ENCODE assay signal across 1 cellular context in the genomic region with DNA sequence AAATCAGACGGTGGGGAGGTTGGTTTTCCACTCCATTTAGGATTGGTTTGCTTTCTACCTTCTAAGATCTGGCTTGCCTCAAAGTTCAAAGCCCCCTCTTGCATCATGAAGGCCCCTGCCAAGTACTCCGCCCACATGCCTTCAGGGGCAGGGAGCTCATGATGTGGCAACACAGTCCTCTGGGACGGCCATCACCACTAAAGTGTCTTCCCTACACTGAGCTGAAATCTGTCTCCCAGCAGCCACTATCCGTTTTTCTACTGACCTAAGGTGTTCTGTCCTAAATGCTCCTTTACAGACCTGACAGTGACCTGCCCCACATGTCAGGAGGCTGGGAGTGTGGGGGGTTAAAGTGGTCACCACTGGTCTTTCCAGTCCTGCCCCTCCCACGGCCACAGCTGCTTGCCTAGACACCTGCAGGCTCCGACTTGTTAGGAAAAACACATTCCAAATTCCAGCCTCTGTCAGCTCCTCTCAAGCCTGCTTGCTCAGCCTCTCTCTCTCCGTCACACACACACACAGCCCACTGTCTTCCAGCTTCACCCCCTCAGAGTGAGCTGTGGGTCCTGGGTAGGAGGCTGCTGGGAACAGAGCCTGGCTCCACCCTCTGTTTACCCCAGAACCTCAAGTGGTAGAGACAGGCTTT.
TF ChIP-seq lines count a peak whose summit lies in the region.

No MANE protein-coding gene starts in this region.

TF ChIP-seq in GM23338, 12 proteins besides CTCF, POLR2A, EP300 and RAD21 (continued from another document):
- TF ChIP-seq, protein P1, sequence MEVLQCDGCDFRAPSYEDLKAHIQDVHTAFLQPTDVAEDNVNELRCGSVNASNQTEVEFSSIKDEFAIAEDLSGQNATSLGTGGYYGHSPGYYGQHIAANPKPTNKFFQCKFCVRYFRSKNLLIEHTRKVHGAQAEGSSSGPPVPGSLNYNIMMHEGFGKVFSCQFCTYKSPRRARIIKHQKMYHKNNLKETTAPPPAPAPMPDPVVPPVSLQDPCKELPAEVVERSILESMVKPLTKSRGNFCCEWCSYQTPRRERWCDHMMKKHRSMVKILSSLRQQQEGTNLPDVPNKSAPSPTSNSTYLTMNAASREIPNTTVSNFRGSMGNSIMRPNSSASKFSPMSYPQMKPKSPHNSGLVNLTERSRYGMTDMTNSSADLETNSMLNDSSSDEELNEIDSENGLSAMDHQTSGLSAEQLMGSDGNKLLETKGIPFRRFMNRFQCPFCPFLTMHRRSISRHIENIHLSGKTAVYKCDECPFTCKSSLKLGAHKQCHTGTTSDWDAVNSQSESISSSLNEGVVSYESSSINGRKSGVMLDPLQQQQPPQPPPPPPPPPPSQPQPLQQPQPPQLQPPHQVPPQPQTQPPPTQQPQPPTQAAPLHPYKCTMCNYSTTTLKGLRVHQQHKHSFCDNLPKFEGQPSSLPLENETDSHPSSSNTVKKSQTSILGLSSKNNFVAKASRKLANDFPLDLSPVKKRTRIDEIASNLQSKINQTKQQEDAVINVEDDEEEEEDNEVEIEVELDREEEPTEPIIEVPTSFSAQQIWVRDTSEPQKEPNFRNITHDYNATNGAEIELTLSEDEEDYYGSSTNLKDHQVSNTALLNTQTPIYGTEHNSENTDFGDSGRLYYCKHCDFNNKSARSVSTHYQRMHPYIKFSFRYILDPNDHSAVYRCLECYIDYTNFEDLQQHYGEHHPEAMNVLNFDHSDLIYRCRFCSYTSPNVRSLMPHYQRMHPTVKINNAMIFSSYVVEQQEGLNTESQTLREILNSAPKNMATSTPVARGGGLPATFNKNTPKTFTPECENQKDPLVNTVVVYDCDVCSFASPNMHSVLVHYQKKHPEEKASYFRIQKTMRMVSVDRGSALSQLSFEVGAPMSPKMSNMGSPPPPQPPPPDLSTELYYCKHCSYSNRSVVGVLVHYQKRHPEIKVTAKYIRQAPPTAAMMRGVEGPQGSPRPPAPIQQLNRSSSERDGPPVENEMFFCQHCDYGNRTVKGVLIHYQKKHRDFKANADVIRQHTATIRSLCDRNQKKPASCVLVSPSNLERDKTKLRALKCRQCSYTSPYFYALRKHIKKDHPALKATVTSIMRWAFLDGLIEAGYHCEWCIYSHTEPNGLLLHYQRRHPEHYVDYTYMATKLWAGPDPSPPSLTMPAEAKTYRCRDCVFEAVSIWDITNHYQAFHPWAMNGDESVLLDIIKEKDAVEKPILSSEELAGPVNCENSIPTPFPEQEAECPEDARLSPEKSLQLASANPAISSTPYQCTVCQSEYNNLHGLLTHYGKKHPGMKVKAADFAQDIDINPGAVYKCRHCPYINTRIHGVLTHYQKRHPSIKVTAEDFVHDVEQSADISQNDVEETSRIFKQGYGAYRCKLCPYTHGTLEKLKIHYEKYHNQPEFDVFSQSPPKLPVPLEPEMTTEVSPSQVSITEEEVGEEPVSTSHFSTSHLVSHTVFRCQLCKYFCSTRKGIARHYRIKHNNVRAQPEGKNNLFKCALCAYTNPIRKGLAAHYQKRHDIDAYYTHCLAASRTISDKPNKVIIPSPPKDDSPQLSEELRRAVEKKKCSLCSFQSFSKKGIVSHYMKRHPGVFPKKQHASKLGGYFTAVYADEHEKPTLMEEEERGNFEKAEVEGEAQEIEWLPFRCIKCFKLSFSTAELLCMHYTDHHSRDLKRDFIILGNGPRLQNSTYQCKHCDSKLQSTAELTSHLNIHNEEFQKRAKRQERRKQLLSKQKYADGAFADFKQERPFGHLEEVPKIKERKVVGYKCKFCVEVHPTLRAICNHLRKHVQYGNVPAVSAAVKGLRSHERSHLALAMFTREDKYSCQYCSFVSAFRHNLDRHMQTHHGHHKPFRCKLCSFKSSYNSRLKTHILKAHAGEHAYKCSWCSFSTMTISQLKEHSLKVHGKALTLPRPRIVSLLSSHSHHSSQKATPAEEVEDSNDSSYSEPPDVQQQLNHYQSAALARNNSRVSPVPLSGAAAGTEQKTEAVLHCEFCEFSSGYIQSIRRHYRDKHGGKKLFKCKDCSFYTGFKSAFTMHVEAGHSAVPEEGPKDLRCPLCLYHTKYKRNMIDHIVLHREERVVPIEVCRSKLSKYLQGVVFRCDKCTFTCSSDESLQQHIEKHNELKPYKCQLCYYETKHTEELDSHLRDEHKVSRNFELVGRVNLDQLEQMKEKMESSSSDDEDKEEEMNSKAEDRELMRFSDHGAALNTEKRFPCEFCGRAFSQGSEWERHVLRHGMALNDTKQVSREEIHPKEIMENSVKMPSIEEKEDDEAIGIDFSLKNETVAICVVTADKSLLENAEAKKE (CRISPR knock-in tag; IDR thresholded peaks at IDR 0.05): no peak
